Comparison of ENCODE assay signal across 1 cellular context in genomic region chr7:77269360-77270075, GRCh38.
TF ChIP-seq lines count a peak whose summit lies in the region.

No MANE protein-coding gene starts in this region.

TF ChIP-seq in IMR-90, 13 proteins besides CTCF, POLR2A, EP300 and RAD21 (continued from another document):
- TF ChIP-seq MAFK (IDR thresholded peaks at IDR 0.05; ENCODE audit: low read depth, low read length), result no peak
- TF ChIP-seq SMC3 (IDR thresholded peaks at IDR 0.05; ENCODE audit: low read depth, low read length), result no peak
- TF ChIP-seq RCOR1 (IDR thresholded peaks at IDR 0.05; ENCODE audit: insufficient replicate concordance, low read length), result no peak
- TF ChIP-seq CHD1 (IDR thresholded peaks at IDR 0.05; ENCODE audit: low read depth, low read length), result no peak
- TF ChIP-seq NFE2L2 (IDR thresholded peaks at IDR 0.05; ENCODE audit: low read depth, low read length), result no peak
- TF ChIP-seq USF2 (IDR thresholded peaks at IDR 0.05; ENCODE audit: low read depth, low read length), result no peak
- no peak for TF ChIP-seq CEBPB (IDR thresholded peaks at IDR 0.05; ENCODE audit: low read depth, low read length)
- no peak for TF ChIP-seq ELK1 (IDR thresholded peaks at IDR 0.05; ENCODE audit: borderline replicate concordance, low read depth, low read length)
- no peak for TF ChIP-seq MAZ (IDR thresholded peaks at IDR 0.05; ENCODE audit: borderline replicate concordance, low read depth, low read length)
- no peak for TF ChIP-seq MXI1 (IDR thresholded peaks at IDR 0.05; ENCODE audit: borderline replicate concordance, low read depth, low read length)
